ENCODE assay signal across 11 cellular contexts in the genomic region with DNA sequence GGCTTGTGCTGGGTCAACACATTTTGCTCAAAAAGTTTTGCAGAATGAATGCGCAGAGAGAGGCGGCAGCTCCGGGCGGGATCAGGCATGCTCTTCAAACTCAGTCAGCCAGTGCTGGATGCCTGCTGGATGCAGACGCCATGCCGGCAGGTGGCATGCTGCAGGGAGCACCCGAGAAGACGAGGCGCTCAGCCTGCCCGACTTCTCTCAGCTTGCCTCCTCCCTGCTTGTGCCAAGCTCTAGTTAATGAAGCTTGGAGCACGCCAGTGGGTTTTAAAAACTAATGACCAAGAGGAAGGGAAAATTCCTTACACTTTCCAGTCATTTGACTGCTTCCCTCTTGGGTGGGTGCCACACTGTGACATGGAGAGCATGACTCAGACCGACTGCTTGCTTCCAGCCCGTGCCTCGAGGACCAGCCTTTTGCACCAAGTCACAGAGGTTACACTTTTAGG. TPM values are rescaled to one million over a fixed set of nuclear protein-coding genes. Genes with fewer than 3 reads are reported as not detected.
DNase-seq lines count a peak whose midpoint lies in the region; ATAC-seq and TF ChIP-seq lines count a peak whose summit lies in the region.
"Had no signal": no experiment of that assay in that cellular context is flagged by ENCODE, and none has a peak within 500 bp of the region (broad histone marks: within the 10 kb centered on the region; RNA-seq: fewer than 3 reads in every experiment).

No MANE protein-coding gene starts in this region.

- no peak for TF ChIP-seq CTCF in foreskin fibroblast (IDR thresholded peaks at IDR 0.05; ENCODE audit: low read depth, low read length)
- no peak for TF ChIP-seq CTCF in suprapubic skin (IDR thresholded peaks at IDR 0.05)

- peak; percentile 4 for DNase-seq in NCI-H510A treated with DMSO at 0.1 percent for 48 hours (lab: John Stamatoyannopoulos, UW)
- DNase-seq in NCI-H510A (lab: John Stamatoyannopoulos, UW), result no peak
- DNase-seq in NCI-H1694 treated with DMSO at 0.1 percent for 48 hours (lab: John Stamatoyannopoulos, UW), result peak; percentile 72
- peak; percentile 41 to 63 for DNase-seq in foreskin fibroblast
- no peak for DNase-seq in suprapubic skin (ENCODE audit: low spot score in 2 of 2)
- DNase-seq: activated CD4-positive, alpha-beta T cell treated with anti-CD3 and anti-CD28 coated beads for 48 hours; mesendoderm had no signal

- no peak for TF ChIP-seq EP300 in suprapubic skin (IDR thresholded peaks at IDR 0.05)

- H3K36me3 ChIP-seq in suprapubic skin, result no peaks in the 10 kb centered on the region

- H3K4me1 ChIP-seq in suprapubic skin, result peaks cover 4% of the 10 kb centered on the region

- H3K4me3 ChIP-seq in foreskin fibroblast (ENCODE audit: low read depth in 1 of 2, low read length in 2 of 2) (no peak overlapping the region), suprapubic skin (no peak overlapping the region)

- no peak for TF ChIP-seq POLR2A in suprapubic skin (IDR thresholded peaks at IDR 0.05)

- peaks cover 24% of the 10 kb centered on the region for H3K27me3 ChIP-seq in suprapubic skin

- no peak for ATAC-seq in GM18858 (IDR thresholded peaks at IDR 0.05; ENCODE audit: unreplicated experiment)
- no peak for ATAC-seq in HG03196 (IDR thresholded peaks at IDR 0.05; ENCODE audit: unreplicated experiment)
- ATAC-seq: Right ventricle myocardium inferior had no signal

- no peaks in the 10 kb centered on the region for H3K9me3 ChIP-seq in suprapubic skin

- peak overlapping the region; percentile 22 for H3K27ac ChIP-seq in temporal lobe (ENCODE audit: low read depth, low read length)
- no peak overlapping the region for H3K27ac ChIP-seq in suprapubic skin

- WGBS in suprapubic skin, result 50% methylated on average over 12 of the region's 14 CpGs

RNA-seq across cellular contexts. Expression of gene SLC24A4, which starts 39.8 kb away (rescaled TPM):
- total RNA-seq in temporal lobe (0.25 TPM), suprapubic skin (under 1 TPM; 0.11 to 0.57 (median 0.34) TPM)

Comparison
In these comparisons a context has a peak if more than half of its experiments do, and no peak if none do; other contexts are left out.
1. DNase-seq: peak in NCI-H510A treated with DMSO at 0.1 percent for 48 hours (single experiment), NCI-H1694 treated with DMSO at 0.1 percent for 48 hours (single experiment) and foreskin fibroblast (2 of 2); none in NCI-H510A (single experiment) and suprapubic skin (0 of 2).